1 cellular context compared by ENCODE assay signal in genomic region chrX:56233100-56233499, GRCh38.
TF ChIP-seq lines count a peak whose summit lies in the region.

No MANE protein-coding gene starts in this region.

TF ChIP-seq in HCT116, 20 proteins besides CTCF, POLR2A, EP300 and RAD21 (continued from another document):
- TF ChIP-seq POLR2AphosphoS5 (IDR thresholded peaks at IDR 0.05; ENCODE audit: low read depth, low read length), result no peak
- TF ChIP-seq ZFX (IDR thresholded peaks at IDR 0.05), result no peak
- TF ChIP-seq MAX (IDR thresholded peaks at IDR 0.05), result no peak
- TF ChIP-seq YY1 (IDR thresholded peaks at IDR 0.05; ENCODE audit: extremely low read depth, insufficient replicate concordance, low read depth, low read length), result no peak
